In genomic region chr20:25281541-25281991, GRCh38 we compare ENCODE assay signal across 8 cellular contexts.
A peak's percentile ranks its signal among the peaks of the same experiment; 100 is the strongest.
DNase-seq lines count a peak whose midpoint lies in the region; ATAC-seq and TF ChIP-seq lines count a peak whose summit lies in the region.

No MANE protein-coding gene starts in this region.

- no peaks in the 10 kb centered on the region for H3K4me1 Mint-ChIP-seq in T-helper 2 cell treated with Interferon-gamma antibody and Interleukin-4, amounts not matched to agents 5 μg/mL and 100 μg/mL, for 36 hours (ENCODE audit: low read depth)

- H3K4me3 Mint-ChIP-seq in T-helper 2 cell treated with Interferon-gamma antibody and Interleukin-4, amounts not matched to agents 5 μg/mL and 100 μg/mL, for 36 hours, result no peak overlapping the region

- H3K27me3 Mint-ChIP-seq in T-helper 2 cell treated with Interferon-gamma antibody and Interleukin-4, amounts not matched to agents 5 μg/mL and 100 μg/mL, for 36 hours (ENCODE audit: low read depth), result no peaks in the 10 kb centered on the region

- DNase-seq in GM10266 (ENCODE audit: extremely low spot score) (peak; percentile 41), NCI-H1092 (lab: John Stamatoyannopoulos, UW) (peak; percentile 40), islet precursor cell (peak; percentile 41), NCI-H146 (lab: John Stamatoyannopoulos, UW) (no peak)
- DNase-seq in stimulated activated CD4-positive, alpha-beta T cell treated with anti-CD3 and anti-CD28 coated beads, Interleukin-4, amount 100 ng/mL, for 1 hour, result no peak
- no peak for DNase-seq in activated CD8-positive, alpha-beta memory T cell treated with anti-CD3 and anti-CD28 coated beads for 24 hours
- no peak for DNase-seq in T-helper 2 cell treated with Interferon-gamma antibody and Interleukin-4, amounts not matched to agents 5 μg/mL and 100 μg/mL, for 36 hours (ENCODE audit: low spot score)

- no peak for TF ChIP-seq CTCF in GM10266 (IDR thresholded peaks at IDR 0.05; ENCODE audit: control insufficient read depth, insufficient read depth, low read depth, missing control alignments)

- peaks cover 19% of the 10 kb centered on the region for H3K36me3 Mint-ChIP-seq in T-helper 2 cell treated with Interferon-gamma antibody and Interleukin-4, amounts not matched to agents 5 μg/mL and 100 μg/mL, for 36 hours (ENCODE audit: low read depth)

- no peaks in the 10 kb centered on the region for H3K9me3 Mint-ChIP-seq in T-helper 2 cell treated with Interferon-gamma antibody and Interleukin-4, amounts not matched to agents 5 μg/mL and 100 μg/mL, for 36 hours

- peak; percentile 80 for ATAC-seq in GM21723 (IDR thresholded peaks at IDR 0.05; ENCODE audit: unreplicated experiment)

- H3K27ac Mint-ChIP-seq in T-helper 2 cell treated with Interferon-gamma antibody and Interleukin-4, amounts not matched to agents 5 μg/mL and 100 μg/mL, for 36 hours, result no peak overlapping the region

Comparison
In these comparisons a context has a peak if more than half of its experiments do, and no peak if none do; other contexts are left out.
1. DNase-seq: peak in GM10266 (single experiment), NCI-H1092 (single experiment) and islet precursor cell (single experiment); none in NCI-H146 (single experiment), stimulated activated CD4-positive, alpha-beta T cell treated with anti-CD3 and anti-CD28 coated beads, Interleukin-4, amount 100 ng/mL, for 1 hour (single experiment), activated CD8-positive, alpha-beta memory T cell treated with anti-CD3 and anti-CD28 coated beads for 24 hours (single experiment) and T-helper 2 cell treated with Interferon-gamma antibody and Interleukin-4, amounts not matched to agents 5 μg/mL and 100 μg/mL, for 36 hours (single experiment).